ENCODE assay signal across 10 cellular contexts in the genomic region with DNA sequence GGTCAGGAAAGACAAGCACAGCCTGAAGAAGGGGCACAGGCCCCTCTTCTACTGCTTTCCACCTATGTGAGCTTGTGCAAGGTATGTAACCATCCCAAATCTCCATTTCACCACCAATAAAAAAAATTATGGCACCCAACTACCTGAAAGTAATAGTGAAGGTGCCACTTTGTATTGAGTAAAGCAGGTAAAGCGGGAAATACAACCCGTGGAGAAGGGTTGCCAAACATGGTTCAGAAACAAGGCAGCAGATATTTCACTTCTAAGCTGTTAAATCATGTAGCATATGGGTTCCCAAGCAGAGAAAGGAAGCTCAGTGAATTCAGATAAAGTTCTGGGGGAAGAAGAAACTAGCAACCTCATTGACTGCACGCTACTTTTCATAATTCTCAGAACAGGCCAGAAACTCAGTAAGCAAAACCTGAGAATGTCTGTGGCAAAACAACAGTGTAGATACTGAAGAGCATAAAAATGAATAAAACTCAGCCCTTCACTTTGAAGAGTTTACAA. TPM values are rescaled to one million over a fixed set of nuclear protein-coding genes. Genes with fewer than 3 reads are reported as not detected.
DNase-seq lines count a peak whose midpoint lies in the region; ATAC-seq, FAIRE-seq and TF ChIP-seq lines count a peak whose summit lies in the region.
"Had no signal": no experiment of that assay in that cellular context is flagged by ENCODE, and none has a peak within 500 bp of the region (broad histone marks: within the 10 kb centered on the region; RNA-seq: fewer than 3 reads in every experiment).

No MANE protein-coding gene starts in this region.

- ATAC-seq in HepG2 (no peak), HG02884 (IDR thresholded peaks at IDR 0.05; ENCODE audit: unreplicated experiment) (no peak), HG03565 (IDR thresholded peaks at IDR 0.05; ENCODE audit: unreplicated experiment) (no peak)
- ATAC-seq: K562 had no signal

- H3K9ac ChIP-seq in astrocyte (ENCODE audit: low read length) (no peak overlapping the region), HepG2 (ENCODE audit: insufficient read depth, low read depth, low read length) (peak overlapping the region; percentile 92), stomach smooth muscle (ENCODE audit: low read length in 2 of 2) (peak overlapping the region; percentile 48 to 98)

- H3K27ac ChIP-seq in astrocyte (ENCODE audit: low read depth, low read length) (no peak overlapping the region), HepG2 (ENCODE audit: extremely low read length, insufficient read depth, low read length) (peak overlapping the region; percentile 53), stomach smooth muscle (ENCODE audit: low read length) (peak overlapping the region; percentile 98)

- DNase-seq in HT-29 (ENCODE audit: low spot score) (peak; percentile 19), astrocyte (ENCODE audit: low read depth) (no peak), HepG2 (ENCODE audit: low spot score) (no peak), NCI-H2029 (lab: John Stamatoyannopoulos, UW) (no peak), HCEC 1CT (no peak)

- no peaks in the 10 kb centered on the region for H3K9me3 Mint-ChIP-seq in astrocyte (ENCODE audit: unreplicated experiment)
- H3K9me3 Mint-ChIP-seq: T-helper 1 cell treated with Interleukin-12 subunit alpha and Interleukin-12 subunit beta and Interleukin-4 antibody, amounts not matched to agents 30 μg/mL and 1 μg/mL, for 36 hours had no signal

- TF ChIP-seq POLR2A in HepG2 (IDR thresholded peaks at IDR 0.05; ENCODE audit: insufficient read depth in 1 of 2, low read depth in 2 of 2, low read length in 2 of 2) = no peak

- H3K36me3 ChIP-seq in astrocyte (ENCODE audit: insufficient read depth, low read length) (no peaks in the 10 kb centered on the region), HepG2 (replicated peaks in 1 of 2; ENCODE audit: control insufficient read depth in 1 of 2, insufficient read depth in 2 of 2, low read length in 2 of 2) (peaks cover 0 to 4% of the 10 kb centered on the region in 2 experiments; a peak in 3 of 5 replicates), stomach smooth muscle (ENCODE audit: control insufficient read depth in 2 of 2, insufficient read depth in 2 of 2, low read length in 2 of 2) (no peaks in the 10 kb centered on the region)

- peaks cover 2% of the 10 kb centered on the region for H3K36me3 Mint-ChIP-seq in astrocyte (ENCODE audit: low read depth, unreplicated experiment)

- H3K4me2 ChIP-seq in astrocyte (ENCODE audit: low read length) (peak overlapping the region; percentile 94), HepG2 (ENCODE audit: low read depth, low read length) (peak overlapping the region; percentile 87)

- peaks cover 32% of the 10 kb centered on the region for H3K4me1 Mint-ChIP-seq in astrocyte (ENCODE audit: low read depth, unreplicated experiment)

- in situ Hi-C loops in HepG2 (cut with HindIII; ENCODE audit: extremely low pct_ligation_motif_present, low pct_unique_long_range_greater_than_20kb) = no loop called here

- intact Hi-C loops in HepG2 (cut with micrococcal nuclease; ENCODE audit: unreplicated experiment) = loop anchor here (10.0 kb wide), 1 partner anchor 1208 kb away; no protein-coding TSS in a partner anchor

- no peak for TF ChIP-seq RAD21 in HepG2 (CRISPR knock-in tag; IDR thresholded peaks at IDR 0.05)

- WGBS in HepG2 (ENCODE audit: low lambda C conversion rate) = 34% methylated on average over 3 of the region's 3 CpGs

- no peak overlapping the region for H3K27ac Mint-ChIP-seq in astrocyte (ENCODE audit: unreplicated experiment)
- H3K27ac Mint-ChIP-seq: T-helper 1 cell treated with Interleukin-12 subunit alpha and Interleukin-12 subunit beta and Interleukin-4 antibody, amounts not matched to agents 30 μg/mL and 1 μg/mL, for 36 hours had no signal

- no peaks in the 10 kb centered on the region for H3K9me3 ChIP-seq in astrocyte (ENCODE audit: insufficient read depth, low read depth, low read length)
- no peaks in the 10 kb centered on the region for H3K9me3 ChIP-seq in HepG2 (ENCODE audit: low read length)
- H3K9me3 ChIP-seq in stomach smooth muscle (ENCODE audit: control insufficient read depth in 2 of 2, low read length in 2 of 2) = no peaks in the 10 kb centered on the region

- peak overlapping the region; percentile 98 for H3K4me3 Mint-ChIP-seq in astrocyte (ENCODE audit: unreplicated experiment)
- H3K4me3 Mint-ChIP-seq: T-helper 1 cell treated with Interleukin-12 subunit alpha and Interleukin-12 subunit beta and Interleukin-4 antibody, amounts not matched to agents 30 μg/mL and 1 μg/mL, for 36 hours had no signal

- H4K20me1 ChIP-seq in astrocyte (ENCODE audit: insufficient read depth, low read length) (peaks cover 78% of the 10 kb centered on the region), HepG2 (ENCODE audit: insufficient read depth, low read length) (peaks cover 86% of the 10 kb centered on the region)

- POLR2A ChIA-PET in HepG2 (lab: Yijun Ruan, JAX) = interaction anchor here (1.1 kb wide), 1 partner anchor 68 kb away, joined by 3 read pairs; no protein-coding TSS in a partner anchor

- TF ChIP-seq CTCF in astrocyte (IDR thresholded peaks at IDR 0.05; ENCODE audit: insufficient read depth, low read depth, low read length) = no peak
- no peak for TF ChIP-seq CTCF in HepG2 (CRISPR knock-in tag; IDR thresholded peaks at IDR 0.05)

- no TSS peak for BruUV-seq in HepG2 (replicated peaks; lab: Mats Ljungman, UMichigan)

- H3K4me3 ChIP-seq in astrocyte (ENCODE audit: insufficient read depth, low read depth, low read length) (no peak overlapping the region), HepG2 (replicated peaks in 1 of 3; ENCODE audit: insufficient read depth in 1 of 3, low read depth in 2 of 3, low read length in 3 of 3) (peak overlapping the region; percentile 94 to 96 (median 94)), stomach smooth muscle (ENCODE audit: low read length in 2 of 2) (peak overlapping the region; percentile 91 to 98)
- H3K4me3 ChIP-seq: K562 had no signal

- H3K27me3 ChIP-seq in astrocyte (ENCODE audit: insufficient read depth, low read length) (no peaks in the 10 kb centered on the region), HepG2 (ENCODE audit: control insufficient read depth in 1 of 2, insufficient read depth in 2 of 2, low read length in 2 of 2) (no peaks in the 10 kb centered on the region; a peak in 1 of 5 replicates), stomach smooth muscle (ENCODE audit: control insufficient read depth in 1 of 2, insufficient read depth in 2 of 2, low read length in 2 of 2) (no peaks in the 10 kb centered on the region)

- TF ChIP-seq EP300 in HepG2 (IDR thresholded peaks at IDR 0.05; ENCODE audit: low read depth in 2 of 2, low read length in 2 of 2) = no peak
- no peak for TF ChIP-seq EP300 in HepG2 (CRISPR knock-in tag; IDR thresholded peaks at IDR 0.05; ENCODE audit: borderline replicate concordance)

- H2AFZ ChIP-seq in astrocyte (ENCODE audit: low read depth, low read length) = no peak overlapping the region
- no peak overlapping the region for H2AFZ ChIP-seq in HepG2 (ENCODE audit: low read length)

- H3K79me2 ChIP-seq in astrocyte (ENCODE audit: insufficient read depth, low read length) (peaks cover 95% of the 10 kb centered on the region), HepG2 (ENCODE audit: insufficient read depth, low read length) (peaks cover 95% of the 10 kb centered on the region)

- peaks cover 11% of the 10 kb centered on the region for H3K4me1 ChIP-seq in astrocyte (ENCODE audit: insufficient read depth, low read length)
- peaks cover 65% of the 10 kb centered on the region for H3K4me1 ChIP-seq in HepG2 (ENCODE audit: insufficient read depth, low read length)
- H3K4me1 ChIP-seq in stomach smooth muscle (ENCODE audit: control insufficient read depth, insufficient read depth, low read length) = peaks cover 18% of the 10 kb centered on the region

- FAIRE-seq in astrocyte (lab: Jason Lieb, UNC) = no peak
- no peak for FAIRE-seq in HepG2 (lab: Jason Lieb, UNC)
- FAIRE-seq: K562 had no signal

- CTCF ChIA-PET in HepG2 (lab: Yijun Ruan, JAX; ENCODE audit: low intra/inter-chr PET ratio, low total read pairs) = no interaction called here

- H3K27me3 Mint-ChIP-seq in astrocyte (ENCODE audit: low read depth, unreplicated experiment) = no peaks in the 10 kb centered on the region

TF ChIP-seq in HepG2, 621 proteins besides CTCF, POLR2A, EP300 and RAD21 (continues in another document):
- 0 out of 2 replicates have a peak, but pooled peaks have one; percentile 10 for TF ChIP-seq GFI1 (CRISPR knock-in tag; IDR thresholded peaks at IDR 0.05; ENCODE audit: borderline replicate concordance)
- TF ChIP-seq ZNF143 (CRISPR knock-in tag; IDR thresholded peaks at IDR 0.05) = no peak

RNA-seq across cellular contexts. Expression of a gene that starts 4.1 kb away (rescaled TPM):
- total RNA-seq in HT-29 (2014; rRNA removed; shearing (Covaris generic)) = 9.9 and 10.1 TPM in 2 replicates
- total RNA-seq in astrocyte (117 and 151 TPM in 2 replicates), HepG2 (2016; rRNA removed; fragmentation: Illumina TruSeq; extraction: Trizol) (65.4 and 107 TPM in 2 replicates)
- 55.1 and 56.4 TPM in 2 replicates for total RNA-seq in HepG2 (2016; cell fraction: cytosol; rRNA removed; fragmentation: Illumina TruSeq; extraction: Trizol; ENCODE audit: low read depth)
- total RNA-seq in HepG2 (2016; cell fraction: insoluble cytoplasmic fraction; rRNA removed; fragmentation: Illumina TruSeq; extraction: Trizol) = 58.2 and 109 TPM in 2 replicates
- 31.2 and 40.2 TPM in 2 replicates for total RNA-seq in HepG2 (2016; cell fraction: membrane; rRNA removed; fragmentation: Illumina TruSeq; extraction: Trizol)
- 140 and 154 TPM in 2 replicates for total RNA-seq in HepG2 (2016; cell fraction: nucleus; rRNA removed; fragmentation: Illumina TruSeq; extraction: Trizol)
- polyA plus RNA-seq in HepG2 (2011; rRNA removed) = 117 and 161 TPM in 2 replicates
- polyA plus RNA-seq in HepG2 (2011; cell fraction: cytosol; rRNA removed) = 48.7 and 83.1 TPM in 2 replicates
- polyA plus RNA-seq in HepG2 (2011; cell fraction: nucleus; rRNA removed) = 63.2 and 66.3 TPM in 2 replicates
- polyA plus RNA-seq in HepG2 (2012) = 380 and 471 TPM in 2 replicates
- 4.4 and 5.3 TPM in 2 replicates for polyA plus RNA-seq in HepG2 (2016; cell fraction: cytosol; fragmentation: Illumina TruSeq; extraction: Trizol; ENCODE audit: low read depth)
- 50.2 and 53.0 TPM in 2 replicates for polyA plus RNA-seq in HepG2 (2016; cell fraction: insoluble cytoplasmic fraction; fragmentation: Illumina TruSeq; extraction: Trizol; ENCODE audit: low read depth)
- 12.8 and 17.0 TPM in 2 replicates for polyA plus RNA-seq in HepG2 (2016; cell fraction: membrane; fragmentation: Illumina TruSeq; extraction: Trizol; ENCODE audit: low read depth)
- polyA plus RNA-seq in HepG2 (2016; cell fraction: nucleus; fragmentation: Illumina TruSeq; extraction: Trizol; ENCODE audit: insufficient read depth, low read depth) = 140 and 144 TPM in 2 replicates
- 4.7 and 59.2 TPM in 2 replicates for polyA minus RNA-seq in HepG2 (2011; rRNA and poly(A)+ RNA removed; ENCODE audit: low replicate concordance)
- 147 and 173 TPM in 2 replicates for polyA minus RNA-seq in HepG2 (2011; cell fraction: cytosol; rRNA and poly(A)+ RNA removed)
- polyA minus RNA-seq in HepG2 (2011; cell fraction: nucleus; rRNA and poly(A)+ RNA removed) = 370 and 469 TPM in 2 replicates
